In genomic region chr14:29868000-29868399, GRCh38 we compare ENCODE assay signal across 30 cellular contexts. TPM values are rescaled to one million over a fixed set of nuclear protein-coding genes. Genes with fewer than 3 reads are reported as not detected.
DNase-seq lines count a peak whose midpoint lies in the region; ATAC-seq lines count a peak whose summit lies in the region.
"Had no signal": no experiment of that assay in that cellular context is flagged by ENCODE, and none has a peak within 500 bp of the region (broad histone marks: within the 10 kb centered on the region; RNA-seq: fewer than 3 reads in every experiment).

No MANE protein-coding gene starts in this region.

- no peak for ATAC-seq in naive thymus-derived CD4-positive, alpha-beta T cell
- ATAC-seq: SK-N-SH treated with all-trans-retinoic acid at 6 μM for 48 hours had no signal

- no peak overlapping the region for H3K4me3 ChIP-seq in HAP-1
- no peak overlapping the region for H3K4me3 ChIP-seq in naive thymus-derived CD4-positive, alpha-beta T cell (ENCODE audit: low read length)
- H3K4me3 ChIP-seq: dorsolateral prefrontal cortex, esophagus squamous epithelium, MG63, PC-9 had no signal

- CTCF ChIA-PET in naive thymus-derived CD4-positive, alpha-beta T cell (lab: Charles Lee), result no interaction called here

- intact Hi-C loops in naive thymus-derived CD4-positive, alpha-beta T cell (cut with micrococcal nuclease), result no loop called here

- H3K27ac ChIP-seq in naive thymus-derived CD4-positive, alpha-beta T cell (ENCODE audit: low read depth, low read length), result no peak overlapping the region
- H3K27ac ChIP-seq: 22Rv1, brain microvascular endothelial cell, dorsolateral prefrontal cortex, esophagus squamous epithelium, parathyroid adenoma, PC-9 had no signal

- DNase-seq in DMS 273 (lab: John Stamatoyannopoulos, UW; ENCODE audit: unreplicated experiment), result peak; percentile 30
- no peak for DNase-seq in DMS 273 treated with DMSO at 0.1 percent for 48 hours (lab: John Stamatoyannopoulos, UW)
- peak; percentile 15 to 43 for DNase-seq in HAP-1 (ENCODE audit: low spot score in 2 of 2)
- DNase-seq in NCI-H748 (lab: John Stamatoyannopoulos, UW; ENCODE audit: unreplicated experiment), result peak; percentile 64
- peak; percentile 90 for DNase-seq in fibroblast of peridontal ligament (ENCODE audit: extremely low read depth)
- DNase-seq in anterior cingulate cortex (lab: John Stamatoyannopoulos, UW), result no peak
- DNase-seq in effector CD8-positive, alpha-beta T cell (lab: John Stamatoyannopoulos, UW), result no peak
- DNase-seq in naive thymus-derived CD4-positive, alpha-beta T cell, result no peak
- DNase-seq: activated CD4-positive, alpha-beta T cell treated with anti-CD3 and anti-CD28 coated beads, Interleukin-2, amount 50 U/mL, for 1 hour; activated CD4-positive, CD25-positive, alpha-beta regulatory T cell; activated T-cell treated with anti-CD3 and anti-CD28 coated beads, Interleukin-2, amount 50 U/mL, for 48 hours; brain microvascular endothelial cell; Calu3; cerebellar nuclear complex; dorsolateral prefrontal cortex; esophagus squamous epithelium; KBM-7; MG63; NCI-H1436 treated with DMSO at 0.1 percent for 48 hours; NCI-H2081 treated with DMSO at 0.1 percent for 48 hours; PC-9; retina; small intestine; stimulated activated naive CD4-positive, alpha-beta T cell had no signal

- H3K9me3 Mint-ChIP-seq in naive thymus-derived CD4-positive, alpha-beta T cell, result peaks cover 0 to 8% (median 1%) of the 10 kb centered on the region in 11 donors
- H3K9me3 Mint-ChIP-seq: neural crest cell had no signal

- no peaks in the 10 kb centered on the region for H3K36me3 ChIP-seq in HAP-1 (replicated peaks)
- H3K36me3 ChIP-seq in naive thymus-derived CD4-positive, alpha-beta T cell (ENCODE audit: control insufficient read depth in 2 of 3, insufficient read depth in 3 of 3, low read length in 3 of 3), result no peaks in the 10 kb centered on the region
- H3K36me3 ChIP-seq: brain microvascular endothelial cell, esophagus squamous epithelium, MG63 had no signal

- H3K27ac Mint-ChIP-seq in naive thymus-derived CD4-positive, alpha-beta T cell, result no peak overlapping the region
- H3K27ac Mint-ChIP-seq: T-helper 1 cell treated with Interleukin-12 subunit alpha and Interleukin-12 subunit beta and Interleukin-4 antibody, amounts not matched to agents 30 μg/mL and 1 μg/mL, for 36 hours had no signal

- POLR2A ChIA-PET in naive thymus-derived CD4-positive, alpha-beta T cell (lab: Charles Lee), result no interaction called here

- H3K27me3 Mint-ChIP-seq in naive thymus-derived CD4-positive, alpha-beta T cell, result no peaks in the 10 kb centered on the region

- H3K4me1 Mint-ChIP-seq in naive thymus-derived CD4-positive, alpha-beta T cell, result no peaks in the 10 kb centered on the region

- in situ Hi-C loops in HAP-1 (cut with MboI; ENCODE audit: low sequenced_read_pairs), result no loop called here

- H3K36me3 Mint-ChIP-seq in naive thymus-derived CD4-positive, alpha-beta T cell, result no peaks in the 10 kb centered on the region

- H3K4me1 ChIP-seq in HAP-1, result peaks cover 46% of the 10 kb centered on the region
- no peaks in the 10 kb centered on the region for H3K4me1 ChIP-seq in naive thymus-derived CD4-positive, alpha-beta T cell (ENCODE audit: control insufficient read depth in 2 of 2, insufficient read depth in 2 of 2, low read length in 2 of 2)
- H3K4me1 ChIP-seq: esophagus squamous epithelium, parathyroid adenoma had no signal

- H3K4me3 Mint-ChIP-seq in naive thymus-derived CD4-positive, alpha-beta T cell, result no peak overlapping the region
- H3K4me3 Mint-ChIP-seq: neural crest cell; T-helper 1 cell treated with Interleukin-12 subunit alpha and Interleukin-12 subunit beta and Interleukin-4 antibody, amounts not matched to agents 30 μg/mL and 1 μg/mL, for 36 hours had no signal

- no peaks in the 10 kb centered on the region for H3K9me3 ChIP-seq in HAP-1
- H3K9me3 ChIP-seq in naive thymus-derived CD4-positive, alpha-beta T cell (ENCODE audit: control insufficient read depth in 2 of 3, low read length in 3 of 3), result no peaks in the 10 kb centered on the region
- H3K9me3 ChIP-seq: esophagus squamous epithelium, MG63 had no signal

- no peaks in the 10 kb centered on the region for H3K27me3 ChIP-seq in HAP-1 (ENCODE audit: low read depth)
- no peaks in the 10 kb centered on the region for H3K27me3 ChIP-seq in naive thymus-derived CD4-positive, alpha-beta T cell (ENCODE audit: control insufficient read depth in 2 of 2, insufficient read depth in 2 of 2, low read length in 2 of 2)
- H3K27me3 ChIP-seq: brain microvascular endothelial cell, dorsolateral prefrontal cortex, esophagus squamous epithelium, MG63 had no signal

RNA-seq across cellular contexts. Expression of gene PRKD1, which starts 59.6 kb away (rescaled TPM):
- total RNA-seq in naive thymus-derived CD4-positive, alpha-beta T cell, result not detected
- polyA plus RNA-seq in naive thymus-derived CD4-positive, alpha-beta T cell, result not detected
- total RNA-seq: HT-29 had no signal

Comparison
In these comparisons a context has a peak if more than half of its experiments do, and no peak if none do; other contexts are left out.
1. DNase-seq: peak in DMS 273 (single experiment), HAP-1 (2 of 2), NCI-H748 (single experiment) and fibroblast of peridontal ligament (single experiment); none in DMS 273 treated with DMSO at 0.1 percent for 48 hours (single experiment), anterior cingulate cortex (0 of 58), effector CD8-positive, alpha-beta T cell (single experiment) and naive thymus-derived CD4-positive, alpha-beta T cell (0 of 9).